8 cellular contexts compared by ENCODE assay signal in the genomic region with DNA sequence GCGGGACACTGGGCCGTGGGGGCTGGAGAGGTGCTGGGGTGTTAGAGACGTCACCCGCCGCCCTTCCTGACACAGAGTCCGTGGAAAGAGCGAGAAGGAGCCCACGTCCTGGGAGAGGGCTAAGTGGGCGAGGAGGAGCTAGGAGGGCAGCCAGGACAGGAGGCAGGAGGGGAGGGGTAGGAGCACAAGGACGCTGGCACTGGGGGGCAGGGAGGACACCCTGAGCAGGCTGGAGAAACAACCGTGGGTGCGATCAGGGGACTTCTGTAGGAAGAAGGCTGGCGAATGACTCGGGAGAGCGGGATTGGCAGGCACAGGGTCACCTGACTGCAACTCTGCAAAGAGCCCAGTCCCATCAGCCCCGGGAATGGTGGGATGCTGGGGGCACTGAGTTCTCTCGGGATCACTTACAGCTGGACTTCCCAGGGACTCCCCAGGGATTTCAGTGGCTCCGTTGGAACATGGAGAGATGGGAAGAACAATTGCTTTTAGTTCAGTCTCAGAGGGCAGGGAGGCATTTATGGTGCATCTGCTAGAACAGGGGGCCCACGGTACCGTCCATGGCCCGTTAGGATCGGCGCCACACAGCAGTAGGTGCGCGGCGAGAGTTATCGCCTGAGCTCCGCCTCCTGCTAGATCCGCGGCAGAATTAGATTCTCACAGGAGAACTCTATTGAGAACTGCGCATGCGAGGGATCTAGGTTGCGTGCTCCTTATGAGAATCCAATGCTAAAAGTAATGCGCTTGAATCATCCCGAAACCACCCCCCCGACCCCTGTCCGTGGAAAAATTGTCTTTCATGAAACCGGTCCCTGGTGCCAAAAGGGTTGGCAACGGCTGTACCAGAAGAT. TPM values are rescaled to one million over a fixed set of nuclear protein-coding genes. Genes with fewer than 3 reads are reported as not detected.
DNase-seq lines count a peak whose midpoint lies in the region; ATAC-seq and TF ChIP-seq lines count a peak whose summit lies in the region.

No MANE protein-coding gene starts in this region.

- peak; percentile 29 to 47 for DNase-seq in Caco-2
- peak; percentile 81 for DNase-seq in NCI-H2107 treated with DMSO at 0.1 percent for 48 hours (lab: John Stamatoyannopoulos, UW; ENCODE audit: unreplicated experiment)
- no peak for DNase-seq in breast epithelium (ENCODE audit: low spot score in 2 of 2)
- DNase-seq in memory B cell (ENCODE audit: low spot score in 2 of 2) = no peak
- no peak for DNase-seq in activated CD4-positive, CD25-positive, alpha-beta regulatory T cell treated with anti-CD3 and anti-CD28 coated beads, Interleukin-2, amount 50 U/mL, for 72 hours
- DNase-seq in NOMO-1 treated with dmso at 0.1 percent for 144 hours (lab: John Stamatoyannopoulos, UW; ENCODE audit: unreplicated experiment) = no peak

- intact Hi-C loops in Caco-2 (cut with micrococcal nuclease; ENCODE audit: unreplicated experiment) (no loop called here), breast epithelium (cut with DNase I; ENCODE audit: low total_unique reads) (no loop called here)

- CTCF ChIA-PET in Caco-2 (lab: Charles Lee) = no interaction called here

- H3K4me1 Mint-ChIP-seq in Caco-2 (ENCODE audit: low read depth, unreplicated experiment) (no peaks in the 10 kb centered on the region), memory B cell (peaks cover 12% of the 10 kb centered on the region)

- H3K4me3 ChIP-seq in Caco-2 (ENCODE audit: low read depth, low read length) = peak overlapping the region; percentile 36
- H3K4me3 ChIP-seq in breast epithelium = peak overlapping the region; percentile 36 to 71 (median 42)

- H3K9me3 Mint-ChIP-seq in Caco-2 (ENCODE audit: unreplicated experiment) = no peaks in the 10 kb centered on the region
- H3K9me3 Mint-ChIP-seq in memory B cell = no peaks in the 10 kb centered on the region

- H3K4me1 ChIP-seq in Caco-2 = no peaks in the 10 kb centered on the region
- H3K4me1 ChIP-seq in breast epithelium = no peaks in the 10 kb centered on the region

- H3K9me3 ChIP-seq in Caco-2 (no peaks in the 10 kb centered on the region), breast epithelium (no peaks in the 10 kb centered on the region)

- H3K27ac Mint-ChIP-seq in Caco-2 (ENCODE audit: unreplicated experiment) (peak overlapping the region; percentile 47), memory B cell (no peak overlapping the region)

- no peaks in the 10 kb centered on the region for H3K36me3 ChIP-seq in Caco-2 (ENCODE audit: control insufficient read depth, insufficient read depth, low read length)
- H3K36me3 ChIP-seq in breast epithelium = no peaks in the 10 kb centered on the region

- no peak for ATAC-seq in memory B cell (ENCODE audit: low read depth)
- ATAC-seq in GM18868 (IDR thresholded peaks at IDR 0.05; ENCODE audit: unreplicated experiment) = no peak
- no peak for ATAC-seq in HG02763 (IDR thresholded peaks at IDR 0.05; ENCODE audit: unreplicated experiment)

- POLR2A ChIA-PET in Caco-2 (lab: Charles Lee) = no interaction called here

- no peak overlapping the region for H3K27ac ChIP-seq in breast epithelium

- H3K36me3 Mint-ChIP-seq in Caco-2 (ENCODE audit: insufficient read depth, unreplicated experiment) = peaks cover 7% of the 10 kb centered on the region
- H3K36me3 Mint-ChIP-seq in memory B cell = peaks cover 19% of the 10 kb centered on the region

- no peaks in the 10 kb centered on the region for H3K27me3 Mint-ChIP-seq in Caco-2 (ENCODE audit: insufficient read depth, unreplicated experiment)
- H3K27me3 Mint-ChIP-seq in memory B cell = peaks cover 5% of the 10 kb centered on the region

- BruUV-seq in Caco-2 (replicated peaks; lab: Mats Ljungman, UMichigan) = no TSS peak

- H3K4me3 Mint-ChIP-seq in Caco-2 (ENCODE audit: unreplicated experiment) = peak overlapping the region; percentile 73
- H3K4me3 Mint-ChIP-seq in memory B cell = peak overlapping the region; percentile 35

- TF ChIP-seq CTCF in Caco-2 (IDR thresholded peaks at IDR 0.05; ENCODE audit: insufficient read depth in 1 of 2, low read depth in 1 of 2, low read length in 1 of 2, severe bottlenecking in 1 of 2, unreplicated experiment in 1 of 2) (no peak), breast epithelium (IDR thresholded peaks at IDR 0.05) (no peak)

- no peak for TF ChIP-seq POLR2A in breast epithelium (IDR thresholded peaks at IDR 0.05)

- H3K27me3 ChIP-seq in Caco-2 (replicated peaks; ENCODE audit: control insufficient read depth, insufficient read depth, low read length) = no peaks in the 10 kb centered on the region
- H3K27me3 ChIP-seq in breast epithelium = no peaks in the 10 kb centered on the region

RNA-seq across cellular contexts. Expression of gene UBR7, which starts 24.3 kb away (rescaled TPM):
- 14.3 and 19.6 TPM in 2 replicates for total RNA-seq in Caco-2 (2022)
- total RNA-seq in breast epithelium = 10 to 100 TPM; 21.0 to 34.7 (median 31.0) TPM

RNA-seq across cellular contexts. Expression of gene GON7, which starts 24.5 kb away (rescaled TPM):
- total RNA-seq in Caco-2 (2022) = 7.7 and 10.8 TPM in 2 replicates
- total RNA-seq in breast epithelium = 10 to 100 TPM in 2 of 3 donors, 1 to 10 TPM in 1; 8.5 to 12.1 (median 11.1) TPM

RNA-seq across cellular contexts. Expression of gene LYSET, which starts 46.2 kb away (rescaled TPM):
- total RNA-seq in Caco-2 (2022) (17.3 and 17.4 TPM in 2 replicates), breast epithelium (10 to 100 TPM; 10.8 to 14.9 (median 11.4) TPM)

RNA-seq across cellular contexts. Expression of gene MOAP1, which starts 46.7 kb away (rescaled TPM):
- total RNA-seq in Caco-2 (2022) = 11.5 and 12.2 TPM in 2 replicates
- total RNA-seq in breast epithelium = 10 to 100 TPM; 29.0 to 35.9 (median 31.1) TPM

Comparison
In these comparisons a context has a peak if more than half of its experiments do, and no peak if none do; other contexts are left out.
1. DNase-seq: peak in Caco-2 (2 of 2) and NCI-H2107 treated with DMSO at 0.1 percent for 48 hours (single experiment); none in breast epithelium (0 of 2), memory B cell (0 of 2), activated CD4-positive, CD25-positive, alpha-beta regulatory T cell treated with anti-CD3 and anti-CD28 coated beads, Interleukin-2, amount 50 U/mL, for 72 hours (single experiment) and NOMO-1 treated with dmso at 0.1 percent for 144 hours (single experiment).